In the genomic region with DNA sequence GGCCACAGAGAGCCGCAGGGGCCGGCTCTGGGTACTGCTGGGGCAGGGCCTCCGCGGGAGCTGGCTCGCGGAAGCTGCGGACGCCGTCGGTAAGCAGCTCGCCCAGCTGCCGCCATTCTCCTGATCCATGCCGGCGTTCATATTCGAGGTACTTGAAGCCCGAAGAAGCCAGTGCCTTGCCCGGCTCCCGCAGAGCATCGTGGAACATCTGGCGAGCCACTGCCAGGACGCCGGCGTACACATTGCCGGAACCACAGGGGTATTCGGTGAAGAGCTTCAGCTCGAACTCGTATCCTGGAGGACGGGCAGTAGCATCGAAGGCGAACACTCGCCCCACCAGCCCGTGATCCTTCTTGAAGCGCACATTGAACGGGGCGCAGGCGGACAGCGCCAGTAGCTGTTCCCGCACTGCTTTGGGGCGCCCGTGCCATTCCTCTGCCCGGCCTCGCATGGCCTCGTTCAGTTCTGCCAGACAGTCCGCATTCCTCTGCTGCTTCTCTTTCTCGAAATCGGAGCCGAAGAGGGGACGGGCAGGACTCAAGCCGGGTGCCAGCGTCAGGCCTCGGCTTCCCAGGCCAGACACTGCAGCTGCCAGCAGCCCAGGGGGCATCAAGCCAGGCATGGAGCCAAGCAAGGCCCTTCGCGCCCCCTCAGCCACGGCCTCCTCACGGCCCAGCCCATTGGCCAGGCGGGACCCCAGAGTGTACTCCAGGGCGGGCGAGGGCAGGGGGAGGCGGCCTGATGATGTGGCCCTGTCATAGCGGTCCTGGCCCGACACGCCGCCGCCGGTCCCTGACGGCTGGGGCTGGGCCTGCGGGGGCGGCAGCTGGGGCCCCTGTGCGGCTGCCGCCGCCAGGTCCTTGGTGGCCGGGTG, we compare ENCODE assay signal across 8 cellular contexts. TPM values are rescaled to one million over a fixed set of nuclear protein-coding genes. Genes with fewer than 3 reads are reported as not detected.
DNase-seq lines count a peak whose midpoint lies in the region; ATAC-seq, FAIRE-seq and TF ChIP-seq lines count a peak whose summit lies in the region.

No MANE protein-coding gene starts in this region.

- H3K9ac ChIP-seq in Loucy (ENCODE audit: low read depth, low read length, poor library complexity, severe bottlenecking), result peak overlapping the region; percentile 89
- peak overlapping the region; percentile 70 to 84 for H3K9ac ChIP-seq in mucosa of rectum (ENCODE audit: low read depth in 1 of 2, low read length in 2 of 2)

- peaks cover 28% of the 10 kb centered on the region for H3K79me2 ChIP-seq in Loucy (ENCODE audit: insufficient read depth, low read length)

- FAIRE-seq in bronchial epithelial cell (lab: Jason Lieb, UNC), result no peak

- peak overlapping the region; percentile 85 to 90 for H3K27ac ChIP-seq in mucosa of rectum (ENCODE audit: low read depth in 2 of 2, low read length in 2 of 2)

- no peaks in the 10 kb centered on the region for H3K27me3 Mint-ChIP-seq in activated CD4-positive, alpha-beta T cell treated with anti-CD3 and anti-CD28 coated beads for 36 hours

- no peak for ATAC-seq in activated CD4-positive, alpha-beta T cell treated with anti-CD3 and anti-CD28 coated beads for 36 hours
- no peak for ATAC-seq in HG03342 (IDR thresholded peaks at IDR 0.05; ENCODE audit: unreplicated experiment)

- DNase-seq in activated CD4-positive, alpha-beta T cell treated with anti-CD3 and anti-CD28 coated beads for 36 hours, result no peak
- no peak for DNase-seq in activated CD4-positive, alpha-beta T cell treated with anti-CD3 and anti-CD28 coated beads, Interleukin-2, amount 50 U/mL, for 4 hours
- DNase-seq in bronchial epithelial cell (ENCODE audit: low read depth) (no peak), cerebellar nuclear complex (lab: John Stamatoyannopoulos, UW) (no peak), NCI-H774 (lab: John Stamatoyannopoulos, UW) (no peak)

- intact Hi-C loops in activated CD4-positive, alpha-beta T cell treated with anti-CD3 and anti-CD28 coated beads for 36 hours (cut with DNase I, micrococcal nuclease), result loop anchor here in 1 of 2 experiments (5.0 to 10.0 kb wide), 3 partner anchors 928 to 1600 kb away; a partner anchor contains a TSS

- TF ChIP-seq CTCF in Loucy (conservative IDR thresholded peaks at IDR 0.05; ENCODE audit: low read length), result no peak
- no peak for TF ChIP-seq CTCF in bronchial epithelial cell (IDR thresholded peaks at IDR 0.05; ENCODE audit: insufficient read depth, low read length, severe bottlenecking)

- H3K36me3 Mint-ChIP-seq in activated CD4-positive, alpha-beta T cell treated with anti-CD3 and anti-CD28 coated beads for 36 hours (ENCODE audit: low read depth), result peaks cover 3% of the 10 kb centered on the region

- peaks cover 21% of the 10 kb centered on the region for H3K4me1 ChIP-seq in Loucy (ENCODE audit: insufficient read depth, low read length, poor library complexity, severe bottlenecking)
- H3K4me1 ChIP-seq in mucosa of rectum (ENCODE audit: control insufficient read depth in 2 of 2, insufficient read depth in 2 of 2, low read length in 2 of 2), result peaks cover 41 to 45% of the 10 kb centered on the region in 2 donors

- no peaks in the 10 kb centered on the region for H3F3A ChIP-seq in Loucy (ENCODE audit: low read depth)

- no peaks in the 10 kb centered on the region for H3K27me3 ChIP-seq in Loucy (ENCODE audit: insufficient read depth, low read length, poor library complexity, severe bottlenecking)
- H3K27me3 ChIP-seq in bronchial epithelial cell (ENCODE audit: control insufficient read depth, insufficient read depth, low read length), result no peaks in the 10 kb centered on the region
- no peaks in the 10 kb centered on the region for H3K27me3 ChIP-seq in mucosa of rectum (ENCODE audit: control insufficient read depth in 2 of 2, insufficient read depth in 2 of 2, low read length in 2 of 2)

- peaks cover 24% of the 10 kb centered on the region for H3K4me1 Mint-ChIP-seq in activated CD4-positive, alpha-beta T cell treated with anti-CD3 and anti-CD28 coated beads for 36 hours

- peak overlapping the region; percentile 85 for H3K4me3 Mint-ChIP-seq in activated CD4-positive, alpha-beta T cell treated with anti-CD3 and anti-CD28 coated beads for 36 hours

- no peaks in the 10 kb centered on the region for H3K9me3 ChIP-seq in Loucy (ENCODE audit: insufficient read depth, low read depth, low read length)
- no peaks in the 10 kb centered on the region for H3K9me3 ChIP-seq in mucosa of rectum (ENCODE audit: control insufficient read depth in 2 of 2, low read length in 2 of 2)

- peaks cover 27% of the 10 kb centered on the region for H4K20me1 ChIP-seq in Loucy (ENCODE audit: insufficient read depth, low read length, poor library complexity, severe bottlenecking)

- CTCF ChIA-PET in activated CD4-positive, alpha-beta T cell treated with anti-CD3 and anti-CD28 coated beads for 36 hours (lab: Charles Lee), result interaction anchor here (1.2 to 8.2 kb wide), 4 partner anchors 10 to 68 kb away, joined by 4 to 84 read pairs (median 9); a partner anchor contains a TSS

- H3K4me2 ChIP-seq in Loucy (ENCODE audit: low read depth, low read length, poor library complexity, severe bottlenecking), result peak overlapping the region; percentile 94

- no peaks in the 10 kb centered on the region for H3K9me3 Mint-ChIP-seq in activated CD4-positive, alpha-beta T cell treated with anti-CD3 and anti-CD28 coated beads for 36 hours (ENCODE audit: low read depth)

- H3K4me3 ChIP-seq in Loucy (ENCODE audit: low read length, poor library complexity, severe bottlenecking), result peak overlapping the region; percentile 84
- peak overlapping the region; percentile 62 for H3K4me3 ChIP-seq in bronchial epithelial cell (ENCODE audit: low read depth, low read length)
- H3K4me3 ChIP-seq in mucosa of rectum (ENCODE audit: low read length in 2 of 2), result peak overlapping the region; percentile 83 to 85

- no peaks in the 10 kb centered on the region for H3K36me3 ChIP-seq in Loucy (ENCODE audit: insufficient read depth, low read length)
- peaks cover 2% of the 10 kb centered on the region for H3K36me3 ChIP-seq in bronchial epithelial cell (ENCODE audit: control insufficient read depth, insufficient read depth, low read length)
- H3K36me3 ChIP-seq in mucosa of rectum (ENCODE audit: control insufficient read depth in 2 of 2, insufficient read depth in 2 of 2, low read length in 2 of 2), result no peaks in the 10 kb centered on the region

- POLR2A ChIA-PET in activated CD4-positive, alpha-beta T cell treated with anti-CD3 and anti-CD28 coated beads for 36 hours (lab: Charles Lee), result interaction anchor here (2.3 to 2.4 kb wide), 2 partner anchors 18 to 21 kb away, joined by 11 to 23 read pairs; a partner anchor contains a TSS

- H2AFZ ChIP-seq in Loucy (ENCODE audit: low read length), result no peak overlapping the region

- H3K9me2 ChIP-seq in Loucy (replicated peaks; ENCODE audit: low read depth, low read length), result no peaks in the 10 kb centered on the region

- H3K27ac Mint-ChIP-seq in activated CD4-positive, alpha-beta T cell treated with anti-CD3 and anti-CD28 coated beads for 36 hours, result peak overlapping the region; percentile 25

RNA-seq across cellular contexts. Expression of a gene that starts 1.0 kb away (rescaled TPM):
- total RNA-seq in activated CD4-positive, alpha-beta T cell treated with anti-CD3 and anti-CD28 coated beads for 36 hours, result 10 to 100 TPM; 12.6 to 15.2 TPM
- total RNA-seq in bronchial epithelial cell, result 11.3 and 11.8 TPM in 2 replicates

RNA-seq across cellular contexts. Expression of a gene that starts 17.5 kb away (rescaled TPM):
- 1 to 10 TPM; 5.0 to 5.6 TPM for total RNA-seq in activated CD4-positive, alpha-beta T cell treated with anti-CD3 and anti-CD28 coated beads for 36 hours
- total RNA-seq in bronchial epithelial cell, result 0.53 and 0.90 TPM in 2 replicates

RNA-seq across cellular contexts. Expression of a gene that starts 20.8 kb away (rescaled TPM):
- under 1 TPM; 0.40 to 0.62 TPM for total RNA-seq in activated CD4-positive, alpha-beta T cell treated with anti-CD3 and anti-CD28 coated beads for 36 hours
- total RNA-seq in bronchial epithelial cell, result not detected in 2 replicates

RNA-seq across cellular contexts. Expression of a gene that starts 22.0 kb away (rescaled TPM):
- total RNA-seq in activated CD4-positive, alpha-beta T cell treated with anti-CD3 and anti-CD28 coated beads for 36 hours, result 100 to 1,000 TPM; 108 to 128 TPM
- 27.9 and 29.7 TPM in 2 replicates for total RNA-seq in bronchial epithelial cell

RNA-seq across cellular contexts. Expression of a gene that starts 29.7 kb away (rescaled TPM):
- total RNA-seq in activated CD4-positive, alpha-beta T cell treated with anti-CD3 and anti-CD28 coated beads for 36 hours, result not detected
- total RNA-seq in bronchial epithelial cell, result not detected in 2 replicates
